8 cellular contexts compared by ENCODE assay signal in genomic region chr1:161192476-161193465, GRCh38. TPM values are rescaled to one million over a fixed set of nuclear protein-coding genes. Genes with fewer than 3 reads are reported as not detected.
DNase-seq lines count a peak whose midpoint lies in the region; ATAC-seq, FAIRE-seq and TF ChIP-seq lines count a peak whose summit lies in the region.

No MANE protein-coding gene starts in this region.

- no peak overlapping the region for H3K14ac ChIP-seq in H1 (ENCODE audit: insufficient read length)

- no peak overlapping the region for H4K5ac ChIP-seq in H1 (ENCODE audit: insufficient read length, low read depth, low read length)

- TF ChIP-seq RAD21 in H1 (IDR thresholded peaks at IDR 0.05 in 1 of 2, conservative IDR thresholded peaks at IDR 0.05 in 1 of 2; ENCODE audit: low read depth in 2 of 2, low read length in 2 of 2), result peak; percentile 81 to 84

- H2BK12ac ChIP-seq in H1 (ENCODE audit: low read depth, low read length), result no peak overlapping the region

- H4K20me1 ChIP-seq in H1 (replicated peaks in 1 of 2; ENCODE audit: control insufficient read depth in 1 of 2, insufficient read depth in 2 of 2, low read length in 2 of 2), result no peaks in the 10 kb centered on the region

- H2BK15ac ChIP-seq in H1 (ENCODE audit: low read length), result no peak overlapping the region

- peaks cover 2% of the 10 kb centered on the region; the same call in 1 of the 2 replicates for H3K23me2 ChIP-seq in H1 (ENCODE audit: low read depth, low read length)

- no peak overlapping the region for H2AK5ac ChIP-seq in H1 (ENCODE audit: low read depth, low read length)

- H2BK20ac ChIP-seq in H1 (ENCODE audit: low read length), result no peak overlapping the region

- CTCF ChIA-PET in AG04450 (lab: Charles Lee) (interaction anchor here (0.5 to 5.6 kb wide), 31 partner anchors 11 to 1124 kb away, joined by 3 to 92 read pairs (median 7); partner anchors contain the start of genes APOA2, B4GALT3, CASQ1 and FCER1G), H1 (lab: Charles Lee; ENCODE audit: partially characterized antibody) (interaction anchor here (0.5 to 6.1 kb wide), 26 partner anchors 11 to 196 kb away, joined by 3 to 67 read pairs (median 5); partner anchors contain the start of genes APOA2, B4GALT3, FCER1G and NDUFS2)
- CTCF ChIA-PET in activated CD8-positive, alpha-beta memory T cell treated with anti-CD3 and anti-CD28 coated beads, Interleukin-2, amount 10 ng/mL, durations not matched to agents 7 days and 5 days (lab: Charles Lee), result interaction anchor here (0.7 to 7.0 kb wide), 21 partner anchors 11 to 449 kb away, joined by 3 to 77 read pairs (median 4); partner anchors contain the start of genes B4GALT3, NDUFS2, PPOX and TOMM40L

- peak overlapping the region; percentile 83 for H3K27ac Mint-ChIP-seq in activated CD8-positive, alpha-beta memory T cell treated with anti-CD3 and anti-CD28 coated beads, Interleukin-2, amount 10 ng/mL, durations not matched to agents 7 days and 5 days

- TF ChIP-seq POLR2A in H1 (IDR thresholded peaks at IDR 0.05; ENCODE audit: control extremely low read depth in 1 of 2, low read depth in 2 of 2, low read length in 2 of 2) (no peak), stomach (IDR thresholded peaks at IDR 0.05) (no peak)

- no peaks in the 10 kb centered on the region for H3K27me3 Mint-ChIP-seq in activated CD8-positive, alpha-beta memory T cell treated with anti-CD3 and anti-CD28 coated beads, Interleukin-2, amount 10 ng/mL, durations not matched to agents 7 days and 5 days

- POLR2A ChIA-PET in AG04450 (lab: Yijun Ruan, JAX) (interaction anchor here (1.3 kb wide), 2 partner anchors 9 to 33 kb away, joined by 3 to 5 read pairs; partner anchors contain the start of genes NDUFS2 and TOMM40L), H1 (lab: Charles Lee; ENCODE audit: partially characterized antibody) (interaction anchor here (0.6 to 4.6 kb wide), 5 partner anchors 9 to 121 kb away, joined by 3 to 45 read pairs (median 3); partner anchors contain the start of genes B4GALT3 and NDUFS2)

- no peaks in the 10 kb centered on the region for H3K9me3 Mint-ChIP-seq in activated CD8-positive, alpha-beta memory T cell treated with anti-CD3 and anti-CD28 coated beads, Interleukin-2, amount 10 ng/mL, durations not matched to agents 7 days and 5 days (ENCODE audit: low read depth)

- peaks cover 4 to 14% (median 10%) of the 10 kb centered on the region in 4 experiments; a peak in 5 of 8 replicates for H3K36me3 ChIP-seq in H1 (ENCODE audit: control insufficient read depth in 2 of 4, insufficient read depth in 4 of 4, low read length in 3 of 4)
- peaks cover 17 to 18% of the 10 kb centered on the region in 2 donors for H3K36me3 ChIP-seq in muscle layer of duodenum (ENCODE audit: control insufficient read depth in 1 of 2, insufficient read depth in 2 of 2, low read length in 2 of 2)
- peaks cover 0 to 34% (median 20%) of the 10 kb centered on the region in 4 donors for H3K36me3 ChIP-seq in stomach

- H3K4me2 ChIP-seq in H1 (ENCODE audit: insufficient read depth in 1 of 2, low read depth in 2 of 2, low read length in 2 of 2), result no peak overlapping the region

- H3K9me3 ChIP-seq in AG04450 (ENCODE audit: control insufficient read depth, insufficient read depth, low read length) (no peaks in the 10 kb centered on the region), H1 (ENCODE audit: insufficient read depth in 2 of 2, low read depth in 1 of 2, low read length in 1 of 2) (no peaks in the 10 kb centered on the region), muscle layer of duodenum (ENCODE audit: control insufficient read depth in 1 of 2, low read length in 2 of 2) (no peaks in the 10 kb centered on the region), stomach (no peaks in the 10 kb centered on the region)

- no peak overlapping the region for H3K9ac ChIP-seq in H1 (replicated peaks in 1 of 4; ENCODE audit: extremely low read depth in 1 of 4, low read depth in 3 of 4, low read length in 3 of 4)

- WGBS in H1 (ENCODE audit: extremely low coverage in 1 of 2, insufficient coverage in 1 of 2, insufficient read length in 1 of 2, insufficient replicate concordance in 2 of 2, low coverage in 1 of 2, low lambda C conversion rate in 2 of 2, missing lambda C conversion rate in 1 of 2), 2 experiments, result 77% methylated on average over 15 of the region's 15 CpGs; no CpG with 5 or more reads in 1 of the 2 experiments
- 38 to 57% (median 54%) methylated on average over 10 to 15 of the region's 15 CpGs for WGBS in stomach, 5 donors

- no peak overlapping the region for H3K4me3 Mint-ChIP-seq in activated CD8-positive, alpha-beta memory T cell treated with anti-CD3 and anti-CD28 coated beads, Interleukin-2, amount 10 ng/mL, durations not matched to agents 7 days and 5 days

- H3K27me3 ChIP-seq in AG04450 (ENCODE audit: control insufficient read depth, insufficient read depth, low read length), result no peaks in the 10 kb centered on the region
- H3K27me3 ChIP-seq in H1 (replicated peaks in 1 of 4; ENCODE audit: control insufficient read depth in 3 of 4, extremely low read depth in 1 of 4, insufficient read depth in 3 of 4, low read length in 3 of 4), result no peaks in the 10 kb centered on the region; a peak in 1 of 7 replicates
- H3K27me3 ChIP-seq in muscle layer of duodenum (ENCODE audit: low read depth, low read length), result no peaks in the 10 kb centered on the region
- H3K27me3 ChIP-seq in stomach, result peaks cover 0 to 1% (median 0%) of the 10 kb centered on the region in 3 donors

- no peak for TF ChIP-seq EP300 in H1 (IDR thresholded peaks at IDR 0.05; ENCODE audit: borderline replicate concordance in 1 of 2, low read depth in 2 of 2, low read length in 2 of 2)
- no peak for TF ChIP-seq EP300 in stomach (IDR thresholded peaks at IDR 0.05)

- H3K4me3 ChIP-seq in AG04450 (ENCODE audit: low read depth, low read length) (no peak overlapping the region), H1 (ENCODE audit: extremely low read depth in 1 of 4, insufficient read depth in 2 of 4, low read depth in 3 of 4, low read length in 4 of 4) (no peak overlapping the region), muscle layer of duodenum (ENCODE audit: low read depth in 1 of 2, low read length in 2 of 2) (no peak overlapping the region), stomach (peak overlapping the region in 2 of 4 donors; percentile 6 to 56)

- H3K4ac ChIP-seq in H1 (replicated peaks; ENCODE audit: insufficient read length, low read depth, low read length), result no peak overlapping the region

- DNase-seq in AG04450 (ENCODE audit: low read depth, low spot score), result peak; percentile 37
- peak; percentile 82 for DNase-seq in HuH-7 (ENCODE audit: low spot score)
- peak; percentile 77 to 78 for DNase-seq in NOMO-1 (lab: John Stamatoyannopoulos, UW; ENCODE audit: unreplicated experiment in 2 of 2)
- peak; percentile 82 for DNase-seq in activated CD8-positive, alpha-beta memory T cell treated with anti-CD3 and anti-CD28 coated beads, Interleukin-2, amount 10 ng/mL, durations not matched to agents 7 days and 5 days
- peak in 1 of 2 experiments; percentile 70 for DNase-seq in H1 (ENCODE audit: low read depth in 1 of 2, low spot score in 2 of 2)
- DNase-seq in stomach, result peak; percentile 72

- no peak overlapping the region for H3K56ac ChIP-seq in H1 (replicated peaks; ENCODE audit: insufficient read length, low read depth, low read length)

- no peak overlapping the region for H3K18ac ChIP-seq in H1 (ENCODE audit: extremely low read depth, low read length)

- H2AFZ ChIP-seq in H1 (ENCODE audit: low read length), result no peak overlapping the region

- peaks cover 0 to 2% of the 10 kb centered on the region in 2 experiments; a peak in 1 of 4 replicates for H3K79me2 ChIP-seq in H1 (ENCODE audit: control insufficient read depth in 1 of 2, insufficient read depth in 2 of 2, low read length in 2 of 2)

- peaks cover 6% of the 10 kb centered on the region; the same call in 1 of the 2 replicates for H3K79me1 ChIP-seq in H1 (ENCODE audit: low read depth, low read length)

- peaks cover 42% of the 10 kb centered on the region for H3K4me1 Mint-ChIP-seq in activated CD8-positive, alpha-beta memory T cell treated with anti-CD3 and anti-CD28 coated beads, Interleukin-2, amount 10 ng/mL, durations not matched to agents 7 days and 5 days

- ATAC-seq in GM18867 (IDR thresholded peaks at IDR 0.05; ENCODE audit: unreplicated experiment), result peak; percentile 70
- ATAC-seq in activated CD8-positive, alpha-beta memory T cell treated with anti-CD3 and anti-CD28 coated beads, Interleukin-2, amount 10 ng/mL, durations not matched to agents 7 days and 5 days, result peak; percentile 94

- H3K27ac ChIP-seq in AG04450 (ENCODE audit: low read depth, low read length), result no peak overlapping the region
- H3K27ac ChIP-seq in H1 (ENCODE audit: low read depth, low read length), result no peak overlapping the region
- H3K27ac ChIP-seq in muscle layer of duodenum (ENCODE audit: low read length), result peak overlapping the region; percentile 23
- H3K27ac ChIP-seq in stomach, result peak overlapping the region in 2 of 5 donors; percentile 35 to 37

- TF ChIP-seq CTCF in AG04450 (IDR thresholded peaks at IDR 0.05; ENCODE audit: low read depth, low read length) (peak; percentile 92), H1 (IDR thresholded peaks at IDR 0.05; ENCODE audit: control extremely low read depth in 1 of 3, insufficient read depth in 1 of 3, low read depth in 1 of 3, low read length in 3 of 3) (peak; percentile 83 to 97 (median 83)), stomach (IDR thresholded peaks at IDR 0.05) (peak in 5 of 7 experiments; percentile 66 to 90 (median 83))

- intact Hi-C loops in stomach (cut with DNase I; ENCODE audit: low total_unique reads), result no loop called here

- no peak overlapping the region for H3K23ac ChIP-seq in H1 (ENCODE audit: insufficient read length)

- peaks cover 3 to 12% (median 11%) of the 10 kb centered on the region in 4 experiments for H3K4me1 ChIP-seq in H1 (replicated peaks in 1 of 4; ENCODE audit: control insufficient read depth in 3 of 4, insufficient read depth in 4 of 4, low read length in 3 of 4)
- peaks cover 12 to 25% of the 10 kb centered on the region in 2 donors for H3K4me1 ChIP-seq in muscle layer of duodenum (ENCODE audit: control insufficient read depth in 1 of 2, insufficient read depth in 2 of 2, low read length in 2 of 2)
- H3K4me1 ChIP-seq in stomach, result peaks cover 6 to 59% (median 29%) of the 10 kb centered on the region in 4 donors

- no peak overlapping the region; the same call in 1 of the 2 replicates for H2BK5ac ChIP-seq in H1 (ENCODE audit: low read depth, low read length)

- H2BK120ac ChIP-seq in H1 (replicated peaks; ENCODE audit: low read depth, low read length), result no peak overlapping the region

- no peak overlapping the region for H4K8ac ChIP-seq in H1 (ENCODE audit: extremely low read depth, insufficient read depth, low read length)

- no peak overlapping the region for H4K91ac ChIP-seq in H1 (replicated peaks; ENCODE audit: insufficient read length, low read length)

- H3K36me3 Mint-ChIP-seq in activated CD8-positive, alpha-beta memory T cell treated with anti-CD3 and anti-CD28 coated beads, Interleukin-2, amount 10 ng/mL, durations not matched to agents 7 days and 5 days, result peaks cover 1% of the 10 kb centered on the region

- peak; percentile 71 for FAIRE-seq in H1 (lab: Jason Lieb, UNC)

RNA-seq across cellular contexts. Expression of gene ADAMTS4, which starts 6.1 kb away (rescaled TPM):
- polyA plus RNA-seq in AG04450 (2011; rRNA removed), result 0.52 and 0.72 TPM in 2 replicates
- polyA minus RNA-seq in AG04450 (2011; rRNA and poly(A)+ RNA removed), result 3.3 and 4.2 TPM in 2 replicates
- total RNA-seq in activated CD8-positive, alpha-beta memory T cell treated with anti-CD3 and anti-CD28 coated beads, Interleukin-2, amount 10 ng/mL, durations not matched to agents 7 days and 5 days, result under 1 TPM; 0.30 to 0.38 TPM
- total RNA-seq in H1 (2021; fragmentation: NEBNext Ultra II Directional; extraction: Animal tissue kit (Norgen Biotek cat#: 25700)), result 7.2 and 12.4 TPM in 2 replicates
- polyA plus RNA-seq in H1 (2011; rRNA removed), result 4.6 and 6.4 TPM in 2 replicates
- 3.8 TPM for polyA plus RNA-seq in H1 (2011; cell fraction: cytosol; rRNA removed)
- 8.8 TPM for polyA plus RNA-seq in H1 (2011; cell fraction: nucleus; rRNA removed)
- 6.1 to 7.9 TPM (median 6.5 TPM) in 4 replicates for polyA plus RNA-seq in H1 (2012, experiment 1 of 2)
- polyA plus RNA-seq in H1 (2012, experiment 2 of 2), result 3.1 TPM
- 5.4 TPM for polyA plus RNA-seq in H1 (2013, experiment 1 of 2)
- 4.8 TPM for polyA plus RNA-seq in H1 (2013, experiment 2 of 2)
- polyA minus RNA-seq in H1 (2011; rRNA and poly(A)+ RNA removed), result 9.9 and 12.8 TPM in 2 replicates
- 11.0 TPM for polyA minus RNA-seq in H1 (2011; cell fraction: cytosol; rRNA and poly(A)+ RNA removed)
- polyA minus RNA-seq in H1 (2011; cell fraction: nucleus; rRNA and poly(A)+ RNA removed), result 15.4 TPM
- total RNA-seq in stomach, result 10 to 100 TPM in 2 of 5 donors, 1 to 10 TPM in 2, under 1 TPM in 1; 0.89 to 20.6 (median 2.8) TPM
- polyA plus RNA-seq in stomach, result 1 to 10 TPM; 1.1 to 4.2 (median 1.4) TPM

RNA-seq across cellular contexts. Expression of gene NDUFS2, which starts 9.4 kb away (rescaled TPM):
- polyA plus RNA-seq in AG04450 (2011; rRNA removed) (150 and 155 TPM in 2 replicates), H1 (2011; rRNA removed) (100 and 113 TPM in 2 replicates), stomach (10 to 100 TPM; 55.6 to 83.4 (median 81.9) TPM)
- 191 and 223 TPM in 2 replicates for polyA minus RNA-seq in AG04450 (2011; rRNA and poly(A)+ RNA removed)
- 10 to 100 TPM; 69.4 to 83.9 TPM for total RNA-seq in activated CD8-positive, alpha-beta memory T cell treated with anti-CD3 and anti-CD28 coated beads, Interleukin-2, amount 10 ng/mL, durations not matched to agents 7 days and 5 days
- total RNA-seq in H1 (2021; fragmentation: NEBNext Ultra II Directional; extraction: Animal tissue kit (Norgen Biotek cat#: 25700)), result 88.7 and 95.1 TPM in 2 replicates
- 140 TPM for polyA plus RNA-seq in H1 (2011; cell fraction: cytosol; rRNA removed)
- 108 TPM for polyA plus RNA-seq in H1 (2011; cell fraction: nucleus; rRNA removed)
- polyA plus RNA-seq in H1 (2012, experiment 1 of 2), result 108 to 115 TPM (median 112 TPM) in 4 replicates
- polyA plus RNA-seq in H1 (2012, experiment 2 of 2), result 55.7 TPM
- 49.8 TPM for polyA plus RNA-seq in H1 (2013, experiment 1 of 2)
- 45.7 TPM for polyA plus RNA-seq in H1 (2013, experiment 2 of 2)
- 178 and 185 TPM in 2 replicates for polyA minus RNA-seq in H1 (2011; rRNA and poly(A)+ RNA removed)
- polyA minus RNA-seq in H1 (2011; cell fraction: cytosol; rRNA and poly(A)+ RNA removed), result 86.2 TPM
- 116 TPM for polyA minus RNA-seq in H1 (2011; cell fraction: nucleus; rRNA and poly(A)+ RNA removed)
- total RNA-seq in stomach, result 100 to 1,000 TPM in 2 of 5 donors, 10 to 100 TPM in 2, 1 to 10 TPM in 1; 9.9 to 165 (median 85.7) TPM

RNA-seq across cellular contexts. Expression of gene B4GALT3, which starts 15.5 kb away (rescaled TPM):
- polyA plus RNA-seq in AG04450 (2011; rRNA removed), result 21.8 and 24.7 TPM in 2 replicates
- polyA minus RNA-seq in AG04450 (2011; rRNA and poly(A)+ RNA removed), result 13.8 and 21.5 TPM in 2 replicates
- total RNA-seq in activated CD8-positive, alpha-beta memory T cell treated with anti-CD3 and anti-CD28 coated beads, Interleukin-2, amount 10 ng/mL, durations not matched to agents 7 days and 5 days, result 10 to 100 TPM; 47.0 to 53.5 TPM
- total RNA-seq in H1 (2021; fragmentation: NEBNext Ultra II Directional; extraction: Animal tissue kit (Norgen Biotek cat#: 25700)), result 42.3 and 45.5 TPM in 2 replicates
- polyA plus RNA-seq in H1 (2011; rRNA removed), result 43.0 and 61.2 TPM in 2 replicates
- 35.7 TPM for polyA plus RNA-seq in H1 (2011; cell fraction: cytosol; rRNA removed)
- 83.1 TPM for polyA plus RNA-seq in H1 (2011; cell fraction: nucleus; rRNA removed)
- polyA plus RNA-seq in H1 (2012, experiment 1 of 2), result 37.1 to 41.5 TPM (median 37.3 TPM) in 4 replicates
- polyA plus RNA-seq in H1 (2012, experiment 2 of 2), result 65.4 TPM
- polyA plus RNA-seq in H1 (2013, experiment 1 of 2), result 50.7 TPM
- 53.5 TPM for polyA plus RNA-seq in H1 (2013, experiment 2 of 2)
- 18.1 and 20.6 TPM in 2 replicates for polyA minus RNA-seq in H1 (2011; rRNA and poly(A)+ RNA removed)
- polyA minus RNA-seq in H1 (2011; cell fraction: cytosol; rRNA and poly(A)+ RNA removed), result 14.2 TPM
- polyA minus RNA-seq in H1 (2011; cell fraction: nucleus; rRNA and poly(A)+ RNA removed), result 15.3 TPM
- 10 to 100 TPM; 12.2 to 25.8 (median 17.3) TPM for total RNA-seq in stomach
- 10 to 100 TPM; 17.5 to 21.7 (median 18.8) TPM for polyA plus RNA-seq in stomach

RNA-seq across cellular contexts. Expression of gene FCER1G, which starts 22.3 kb away (rescaled TPM):
- polyA plus RNA-seq in AG04450 (2011; rRNA removed) (0.37 and 0.66 TPM in 2 replicates), H1 (2011; rRNA removed) (0.85 and 1.6 TPM in 2 replicates), stomach (100 to 1,000 TPM in 1 of 3 donors, 10 to 100 TPM in 2; 35.4 to 101 (median 50.6) TPM)
- 0.83 TPM in 1 of 2 replicates, not detected in the other for polyA minus RNA-seq in AG04450 (2011; rRNA and poly(A)+ RNA removed)
- 1 to 10 TPM; 1.1 to 5.8 TPM for total RNA-seq in activated CD8-positive, alpha-beta memory T cell treated with anti-CD3 and anti-CD28 coated beads, Interleukin-2, amount 10 ng/mL, durations not matched to agents 7 days and 5 days
- total RNA-seq in H1 (2021; fragmentation: NEBNext Ultra II Directional; extraction: Animal tissue kit (Norgen Biotek cat#: 25700)), result 0.86 TPM in 1 of 2 replicates, not detected in the other
- 0.43 TPM for polyA plus RNA-seq in H1 (2011; cell fraction: cytosol; rRNA removed)
- polyA plus RNA-seq in H1 (2011; cell fraction: nucleus; rRNA removed), result 0.66 TPM
- polyA plus RNA-seq in H1 (2012, experiment 1 of 2), result 0.40 to 0.58 TPM (median 0.48 TPM) in 3 of 4 replicates, not detected in the other
- polyA plus RNA-seq in H1 (2012, experiment 2 of 2), result 0.93 TPM
- 0.85 TPM for polyA plus RNA-seq in H1 (2013, experiment 1 of 2)
- 0.85 TPM for polyA plus RNA-seq in H1 (2013, experiment 2 of 2)
- not detected in 2 replicates for polyA minus RNA-seq in H1 (2011; rRNA and poly(A)+ RNA removed)
- not detected for polyA minus RNA-seq in H1 (2011; cell fraction: cytosol; rRNA and poly(A)+ RNA removed)
- polyA minus RNA-seq in H1 (2011; cell fraction: nucleus; rRNA and poly(A)+ RNA removed), result not detected
- 10 to 100 TPM in 2 of 5 donors, 1 to 10 TPM in 2, not detected in 1; 1.4 to 27.0 (median 7.4) TPM for total RNA-seq in stomach

RNA-seq across cellular contexts. Expression of gene PPOX, which starts 26.5 kb away (rescaled TPM):
- 9.7 and 9.8 TPM in 2 replicates for polyA plus RNA-seq in AG04450 (2011; rRNA removed)
- polyA minus RNA-seq in AG04450 (2011; rRNA and poly(A)+ RNA removed), result 7.9 and 9.1 TPM in 2 replicates
- total RNA-seq in activated CD8-positive, alpha-beta memory T cell treated with anti-CD3 and anti-CD28 coated beads, Interleukin-2, amount 10 ng/mL, durations not matched to agents 7 days and 5 days, result 10 to 100 TPM; 34.5 to 43.9 TPM
- 32.1 and 40.4 TPM in 2 replicates for total RNA-seq in H1 (2021; fragmentation: NEBNext Ultra II Directional; extraction: Animal tissue kit (Norgen Biotek cat#: 25700))
- 37.7 and 39.4 TPM in 2 replicates for polyA plus RNA-seq in H1 (2011; rRNA removed)
- polyA plus RNA-seq in H1 (2011; cell fraction: cytosol; rRNA removed), result 47.0 TPM
- polyA plus RNA-seq in H1 (2011; cell fraction: nucleus; rRNA removed), result 127 TPM
- 30.2 to 46.4 TPM (median 45.4 TPM) in 4 replicates for polyA plus RNA-seq in H1 (2012, experiment 1 of 2)
- polyA plus RNA-seq in H1 (2012, experiment 2 of 2), result 33.9 TPM
- polyA plus RNA-seq in H1 (2013, experiment 1 of 2), result 21.2 TPM
- polyA plus RNA-seq in H1 (2013, experiment 2 of 2), result 17.9 TPM
- polyA minus RNA-seq in H1 (2011; rRNA and poly(A)+ RNA removed), result 24.6 and 32.8 TPM in 2 replicates
- polyA minus RNA-seq in H1 (2011; cell fraction: cytosol; rRNA and poly(A)+ RNA removed), result 19.6 TPM
- 33.5 TPM for polyA minus RNA-seq in H1 (2011; cell fraction: nucleus; rRNA and poly(A)+ RNA removed)
- total RNA-seq in stomach, result 10 to 100 TPM in 4 of 5 donors, 1 to 10 TPM in 1; 9.5 to 52.7 (median 44.9) TPM
- polyA plus RNA-seq in stomach, result 10 to 100 TPM; 16.8 to 32.0 (median 31.6) TPM
